Comparison of ENCODE assay signal across 23 cellular contexts in genomic region chr5:136679233-136679632, GRCh38.
"Had no signal": no experiment of that assay in that cellular context is flagged by ENCODE, and none has a peak within 500 bp of the region (broad histone marks: within the 10 kb centered on the region; RNA-seq: fewer than 3 reads in every experiment).

No MANE protein-coding gene starts in this region.

- H3K27me3 ChIP-seq: ascending aorta, body of pancreas, MG63 had no signal

- H3K36me3 Mint-ChIP-seq: activated CD4-positive, alpha-beta memory T cell treated with anti-CD3 and anti-CD28 coated beads for 36 hours; activated naive CD4-positive, alpha-beta T cell treated with anti-CD3 and anti-CD28 coated beads, Interleukin-2, amount 50 U/mL, for 72 hours; T-cell had no signal

- H3K9me3 ChIP-seq: ascending aorta, body of pancreas had no signal

- H3K4me3 ChIP-seq: ascending aorta, body of pancreas, MG63 had no signal

- H3K4me1 Mint-ChIP-seq: activated CD4-positive, alpha-beta T cell treated with anti-CD3 and anti-CD28 coated beads, Interleukin-2, amount 10 ng/mL, durations not matched to agents 7 days and 5 days; activated naive CD8-positive, alpha-beta T cell treated with anti-CD3 and anti-CD28 coated beads, Interleukin-2, amount 50 U/mL, for 24 hours; T-cell had no signal

- H3K4me1 ChIP-seq: ascending aorta, body of pancreas had no signal

- ATAC-seq: activated naive CD4-positive, alpha-beta T cell treated with anti-CD3 and anti-CD28 coated beads, Interleukin-2, amount 50 U/mL, for 72 hours; activated naive CD8-positive, alpha-beta T cell treated with anti-CD3 and anti-CD28 coated beads, Interleukin-2, amount 50 U/mL, for 24 hours; activated T-cell treated with anti-CD3 and anti-CD28 coated beads, Interleukin-2, amount 50 U/mL, for 4 hours; body of pancreas; PC-3; T-cell had no signal

- H3K27me3 Mint-ChIP-seq: activated CD4-positive, alpha-beta memory T cell treated with anti-CD3 and anti-CD28 coated beads for 36 hours; activated CD4-positive, alpha-beta T cell treated with anti-CD3 and anti-CD28 coated beads, Interleukin-2, amount 10 ng/mL, durations not matched to agents 7 days and 5 days; activated naive CD8-positive, alpha-beta T cell treated with anti-CD3 and anti-CD28 coated beads, Interleukin-2, amount 50 U/mL, for 24 hours; T-cell had no signal

- DNase-seq: activated CD4-positive, alpha-beta memory T cell treated with anti-CD3 and anti-CD28 coated beads for 36 hours; activated CD4-positive, alpha-beta T cell treated with anti-CD3 and anti-CD28 coated beads, Interleukin-2, amount 10 ng/mL, durations not matched to agents 7 days and 5 days; activated CD4-positive, CD25-positive, alpha-beta regulatory T cell; activated CD8-positive, alpha-beta memory T cell treated with anti-CD3 and anti-CD28 coated beads for 24 hours; activated effector memory CD4-positive, alpha-beta T cell treated with anti-CD3 and anti-CD28 coated beads, Interleukin-2, amount 50 U/mL, for 16 hours; activated naive CD4-positive, alpha-beta T cell treated with Interleukin-2 at 50 U/mL for 16 hours; activated naive CD8-positive, alpha-beta T cell treated with anti-CD3 and anti-CD28 coated beads, Interleukin-2, amount 50 U/mL, for 24 hours; activated T-cell treated with anti-CD3 and anti-CD28 coated beads, Interleukin-2, amount 50 U/mL, for 4 hours; amniotic stem cell; body of pancreas; central memory CD4-positive, alpha-beta T cell; MG63; NCI-H1105; NCI-H1436; NCI-H1694 treated with DMSO at 0.1 percent for 48 hours; NCI-H2029 treated with DMSO at 0.1 percent for 48 hours; NCI-H446; NCI-H524; PC-3; SHP77; T-cell had no signal

- H3K27ac Mint-ChIP-seq: activated CD4-positive, alpha-beta memory T cell treated with anti-CD3 and anti-CD28 coated beads for 36 hours; activated CD4-positive, alpha-beta T cell treated with anti-CD3 and anti-CD28 coated beads, Interleukin-2, amount 10 ng/mL, durations not matched to agents 7 days and 5 days; activated naive CD4-positive, alpha-beta T cell treated with anti-CD3 and anti-CD28 coated beads, Interleukin-2, amount 50 U/mL, for 72 hours; activated naive CD8-positive, alpha-beta T cell treated with anti-CD3 and anti-CD28 coated beads, Interleukin-2, amount 50 U/mL, for 24 hours; T-cell had no signal

- H3K27ac ChIP-seq: ascending aorta, body of pancreas had no signal

- H3K4me3 Mint-ChIP-seq: activated CD4-positive, alpha-beta memory T cell treated with anti-CD3 and anti-CD28 coated beads for 36 hours; activated CD4-positive, alpha-beta T cell treated with anti-CD3 and anti-CD28 coated beads, Interleukin-2, amount 10 ng/mL, durations not matched to agents 7 days and 5 days; activated naive CD8-positive, alpha-beta T cell treated with anti-CD3 and anti-CD28 coated beads, Interleukin-2, amount 50 U/mL, for 24 hours; activated T-cell treated with anti-CD3 and anti-CD28 coated beads, Interleukin-2, amount 50 U/mL, for 4 hours; T-cell had no signal

- H3K36me3 ChIP-seq: ascending aorta, MG63 had no signal
